ENCODE assay signal across 8 cellular contexts in the genomic region with DNA sequence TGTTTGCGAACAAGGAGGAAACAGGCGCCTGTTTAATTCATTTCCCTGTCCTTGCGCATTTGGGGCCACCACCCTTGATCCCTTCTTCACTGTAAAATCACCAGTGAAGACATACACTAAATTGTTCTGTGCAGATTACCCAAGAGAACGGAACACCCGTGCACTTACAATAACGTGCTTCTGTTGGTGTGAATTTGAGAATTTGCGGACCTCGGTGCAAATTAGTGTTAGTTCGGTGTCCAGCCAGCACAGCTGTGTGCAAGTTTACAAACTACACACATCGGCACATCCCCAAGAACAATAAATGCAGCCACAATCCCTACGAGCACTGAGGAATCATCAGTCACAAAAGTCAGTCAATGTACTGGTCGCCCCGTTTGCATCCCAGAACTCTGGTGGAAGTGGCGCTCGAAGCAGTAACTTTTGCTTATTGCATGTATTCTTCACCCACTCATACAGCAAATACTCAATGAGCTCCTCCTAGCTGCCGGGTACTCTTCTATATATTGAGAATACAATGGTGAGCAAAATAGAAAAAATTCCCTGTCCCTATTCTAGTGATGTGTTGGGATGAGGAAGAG. TPM values are rescaled to one million over a fixed set of nuclear protein-coding genes. Genes with fewer than 3 reads are reported as not detected.
DNase-seq lines count a peak whose midpoint lies in the region; ATAC-seq and TF ChIP-seq lines count a peak whose summit lies in the region.

No MANE protein-coding gene starts in this region.

- H3K27me3 ChIP-seq in liver (ENCODE audit: control insufficient read depth in 4 of 4, insufficient read depth in 4 of 4, low read length in 3 of 4) (no peaks in the 10 kb centered on the region), vagina (no peaks in the 10 kb centered on the region)

- 3% methylated on average over 16 of the region's 16 CpGs for whole genome bisulfite sequencing in liver

- H3K36me3 ChIP-seq in liver (ENCODE audit: control insufficient read depth in 4 of 4, insufficient read depth in 3 of 4, low read depth in 1 of 4, low read length in 3 of 4) = no peaks in the 10 kb centered on the region
- no peaks in the 10 kb centered on the region for H3K36me3 ChIP-seq in vagina

- ATAC-seq in HG03457 (IDR thresholded peaks at IDR 0.05; ENCODE audit: unreplicated experiment) = no peak

- peaks cover 2 to 33% (median 23%) of the 10 kb centered on the region in 4 donors for H3K4me1 ChIP-seq in liver (ENCODE audit: control insufficient read depth in 4 of 4, insufficient read depth in 4 of 4, low read length in 3 of 4)
- peaks cover 26% of the 10 kb centered on the region for H3K4me1 ChIP-seq in vagina

- H3K9ac ChIP-seq in liver (ENCODE audit: low read depth in 1 of 2, low read length in 2 of 2) = peak overlapping the region in 1 of 2 donors; percentile 34

- TF ChIP-seq RAD21 in liver (IDR thresholded peaks at IDR 0.05) = peak; percentile 4 to 13

- H3K4me3 ChIP-seq in astrocyte of the spinal cord (ENCODE audit: low read depth, low read length) (peak overlapping the region; percentile 89), liver (ENCODE audit: low read depth in 1 of 3, low read length in 3 of 3) (peak overlapping the region; percentile 63 to 99 (median 68)), vagina (peak overlapping the region; percentile 77 to 90)

- peak; percentile 40 for DNase-seq in ELR (ENCODE audit: low read depth)
- peak; percentile 32 for DNase-seq in LHCN-M2 (ENCODE audit: low read depth)
- DNase-seq in astrocyte of the spinal cord (ENCODE audit: low read depth, low spot score) = peak; percentile 35
- no peak for DNase-seq in vagina (ENCODE audit: extremely low spot score in 2 of 2)
- no peak for DNase-seq in activated effector memory CD4-positive, alpha-beta T cell treated with Interleukin-2 at 50 U/mL for 16 hours
- DNase-seq in KBM-7 = no peak

- no peaks in the 10 kb centered on the region for H3K9me3 ChIP-seq in liver (ENCODE audit: control insufficient read depth in 4 of 4, low read length in 3 of 4)
- H3K9me3 ChIP-seq in vagina = no peaks in the 10 kb centered on the region

- TF ChIP-seq CTCF in astrocyte of the spinal cord (IDR thresholded peaks at IDR 0.05; ENCODE audit: low read depth, low read length) (peak; percentile 17), liver (IDR thresholded peaks at IDR 0.05; ENCODE audit: low read depth, low read length, missing input control) (no peak), vagina (IDR thresholded peaks at IDR 0.05) (no peak)

- TF ChIP-seq POLR2A in vagina (IDR thresholded peaks at IDR 0.05) = no peak

- in situ Hi-C loops in astrocyte of the spinal cord (cut with HindIII; ENCODE audit: low sequenced_read_pairs) = no loop called here
- in situ Hi-C loops in KBM-7 (cut with MboI; ENCODE audit: low pct_unique_long_range_greater_than_20kb, low sequenced_read_pairs) = no loop called here

- intact Hi-C loops in vagina (cut with DNase I) = no loop called here

- peak overlapping the region in 1 of 2 donors; percentile 0 for H3K27ac ChIP-seq in liver (ENCODE audit: low read depth in 1 of 2, low read length in 2 of 2)
- peak overlapping the region; percentile 95 for H3K27ac ChIP-seq in vagina

TF ChIP-seq in liver, 16 proteins besides CTCF, POLR2A, EP300 and RAD21:
- no peak for TF ChIP-seq YY1 (IDR thresholded peaks at IDR 0.05)
- no peak for TF ChIP-seq HNF4A (conservative IDR thresholded peaks at IDR 0.05)
- no peak for TF ChIP-seq RXRA (IDR thresholded peaks at IDR 0.05)
- no peak for TF ChIP-seq EGR1 (IDR thresholded peaks at IDR 0.05; ENCODE audit: low read depth in 2 of 2)
- no peak for TF ChIP-seq FOXA2 (IDR thresholded peaks at IDR 0.05)
- no peak for TF ChIP-seq NR2F2 (IDR thresholded peaks at IDR 0.05)
- no peak for TF ChIP-seq HNF4G (IDR thresholded peaks at IDR 0.05)
- TF ChIP-seq FOXA1 (IDR thresholded peaks at IDR 0.05) = no peak
- TF ChIP-seq TAF1 (conservative IDR thresholded peaks at IDR 0.05) = no peak
- TF ChIP-seq, protein P1, sequence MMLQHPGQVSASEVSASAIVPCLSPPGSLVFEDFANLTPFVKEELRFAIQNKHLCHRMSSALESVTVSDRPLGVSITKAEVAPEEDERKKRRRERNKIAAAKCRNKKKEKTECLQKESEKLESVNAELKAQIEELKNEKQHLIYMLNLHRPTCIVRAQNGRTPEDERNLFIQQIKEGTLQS (IDR thresholded peaks at IDR 0.05) = no peak
- no peak for TF ChIP-seq JUND (IDR thresholded peaks at IDR 0.05)
- TF ChIP-seq SP1 (IDR thresholded peaks at IDR 0.05) = no peak

RNA-seq across cellular contexts. Expression of gene CNOT4, which starts 0.8 kb away (rescaled TPM):
- total RNA-seq in LHCN-M2 (2014; rRNA removed) = 11.3 and 15.7 TPM in 2 replicates
- polyA plus RNA-seq in LHCN-M2 (2012) = 10.1 TPM
- total RNA-seq in liver = 10 to 100 TPM in 1 of 2 donors, 1 to 10 TPM in 1; 6.9 to 11.1 TPM
- 10 to 100 TPM in 1 of 2 donors, 1 to 10 TPM in 1; 3.7 to 10.3 TPM for polyA plus RNA-seq in liver
- total RNA-seq in vagina = 23.3 TPM

RNA-seq across cellular contexts. Expression of gene NUP205, which starts 47.0 kb away (rescaled TPM):
- 106 and 116 TPM in 2 replicates for total RNA-seq in LHCN-M2 (2014; rRNA removed)
- 27.7 TPM for polyA plus RNA-seq in LHCN-M2 (2012)
- total RNA-seq in liver = 10 to 100 TPM; 16.6 to 27.8 TPM
- 1 to 10 TPM; 6.3 to 7.5 TPM for polyA plus RNA-seq in liver
- 28.2 TPM for total RNA-seq in vagina

Comparison
In these comparisons a context has a peak if more than half of its experiments do, and no peak if none do; other contexts are left out.
1. DNase-seq: peak in ELR (single experiment), LHCN-M2 (single experiment) and astrocyte of the spinal cord (single experiment); none in vagina (0 of 2), activated effector memory CD4-positive, alpha-beta T cell treated with Interleukin-2 at 50 U/mL for 16 hours (single experiment) and KBM-7 (single experiment).
2. Peak in every context shown above with its lines, with median percentiles within 50 percentile points of each other: H3K4me3 ChIP-seq.